ENCODE assay signal across 9 cellular contexts in genomic region chr4:82562553-82562854, GRCh38. TPM values are rescaled to one million over a fixed set of nuclear protein-coding genes. Genes with fewer than 3 reads are reported as not detected.
DNase-seq lines count a peak whose midpoint lies in the region; FAIRE-seq and TF ChIP-seq lines count a peak whose summit lies in the region.
"Had no signal": no experiment of that assay in that cellular context is flagged by ENCODE, and none has a peak within 500 bp of the region (broad histone marks: within the 10 kb centered on the region; RNA-seq: fewer than 3 reads in every experiment).

No MANE protein-coding gene starts in this region.

- H4K20me1 ChIP-seq in H1 (replicated peaks in 1 of 2; ENCODE audit: control insufficient read depth in 1 of 2, insufficient read depth in 2 of 2, low read length in 2 of 2) (no peaks in the 10 kb centered on the region), neural progenitor cell (ENCODE audit: low read depth) (peaks cover 5% of the 10 kb centered on the region), MM.1S (ENCODE audit: insufficient read depth, low read length) (no peaks in the 10 kb centered on the region)

- H4K8ac ChIP-seq in H1 (ENCODE audit: extremely low read depth, insufficient read depth, low read length), result no peak overlapping the region

- no peaks in the 10 kb centered on the region for H3K9me3 Mint-ChIP-seq in neural progenitor cell

- H2AFZ ChIP-seq in H1 (ENCODE audit: low read length) (no peak overlapping the region), neural progenitor cell (replicated peaks) (no peak overlapping the region), MM.1S (ENCODE audit: low read length) (no peak overlapping the region)

- TF ChIP-seq POLR2A in H1 (IDR thresholded peaks at IDR 0.05; ENCODE audit: control extremely low read depth in 1 of 2, low read depth in 2 of 2, low read length in 2 of 2), result no peak

- peaks cover 5% of the 10 kb centered on the region; the same call in 1 of the 2 replicates for H3K23me2 ChIP-seq in H1 (ENCODE audit: low read depth, low read length)

- CTCF ChIA-PET in H1 (lab: Charles Lee; ENCODE audit: partially characterized antibody), result interaction anchor here (0.8 to 1.7 kb wide), 5 partner anchors 8 to 87 kb away, joined by 3 to 4 read pairs (median 3); no protein-coding TSS in a partner anchor

- H3K9me3 ChIP-seq in H1 (ENCODE audit: insufficient read depth in 2 of 2, low read depth in 1 of 2, low read length in 1 of 2) (no peaks in the 10 kb centered on the region), neural progenitor cell (ENCODE audit: low read depth) (no peaks in the 10 kb centered on the region), MM.1S (replicated peaks; ENCODE audit: insufficient read depth, low read length) (no peaks in the 10 kb centered on the region)

- H2BK12ac ChIP-seq in H1 (ENCODE audit: low read depth, low read length), result no peak overlapping the region

- H3K14ac ChIP-seq in H1 (ENCODE audit: insufficient read length), result no peak overlapping the region

- peak; percentile 11 for TF ChIP-seq CTCF in GM06990 (IDR thresholded peaks at IDR 0.05; ENCODE audit: insufficient read depth, low read length, poor library complexity, severe bottlenecking)
- TF ChIP-seq CTCF in H1 (IDR thresholded peaks at IDR 0.05; ENCODE audit: control extremely low read depth in 1 of 3, insufficient read depth in 1 of 3, low read depth in 1 of 3, low read length in 3 of 3), result no peak
- no peak for TF ChIP-seq CTCF in neural progenitor cell (IDR thresholded peaks at IDR 0.05)
- TF ChIP-seq CTCF in MM.1S (IDR thresholded peaks at IDR 0.05; ENCODE audit: low read length), result no peak

- no peak overlapping the region for H2BK5ac ChIP-seq in H1 (ENCODE audit: low read depth, low read length)

- peak overlapping the region; percentile 92 for H3K4me3 Mint-ChIP-seq in neural progenitor cell

- H2BK120ac ChIP-seq in H1 (replicated peaks; ENCODE audit: low read depth, low read length), result no peak overlapping the region

- H3K9me2 ChIP-seq in MM.1S (replicated peaks; ENCODE audit: insufficient read depth, low read length), result no peaks in the 10 kb centered on the region

- peaks cover 0 to 6% (median 4%) of the 10 kb centered on the region in 4 experiments; a peak in 6 of 7 replicates for H3K4me1 ChIP-seq in H1 (replicated peaks in 1 of 4; ENCODE audit: control insufficient read depth in 3 of 4, insufficient read depth in 4 of 4, low read length in 3 of 4)
- peaks cover 13% of the 10 kb centered on the region for H3K4me1 ChIP-seq in neural progenitor cell
- H3K4me1 ChIP-seq in MM.1S (ENCODE audit: low read length), result no peaks in the 10 kb centered on the region

- peaks cover 28% of the 10 kb centered on the region for H3F3A ChIP-seq in neural progenitor cell (ENCODE audit: low read depth)
- H3F3A ChIP-seq in MM.1S (ENCODE audit: insufficient read depth, low read length), result no peaks in the 10 kb centered on the region

- H3K79me1 ChIP-seq in H1 (ENCODE audit: low read depth, low read length), result no peaks in the 10 kb centered on the region

- peak in 1 of 2 experiments; percentile 17; a peak in 1 of 4 replicates for TF ChIP-seq RAD21 in H1 (IDR thresholded peaks at IDR 0.05 in 1 of 2, conservative IDR thresholded peaks at IDR 0.05 in 1 of 2; ENCODE audit: low read depth in 2 of 2, low read length in 2 of 2)

- H3K27ac ChIP-seq in H1 (ENCODE audit: low read depth, low read length) (no peak overlapping the region), neural progenitor cell (no peak overlapping the region), MM.1S (ENCODE audit: low read length) (no peak overlapping the region)

- no peak overlapping the region for H3K56ac ChIP-seq in H1 (replicated peaks; ENCODE audit: insufficient read length, low read depth, low read length)

- H4K91ac ChIP-seq in H1 (replicated peaks; ENCODE audit: insufficient read length, low read length), result no peak overlapping the region

- no peaks in the 10 kb centered on the region for H3K79me2 ChIP-seq in H1 (ENCODE audit: control insufficient read depth in 1 of 2, insufficient read depth in 2 of 2, low read length in 2 of 2)
- no peaks in the 10 kb centered on the region for H3K79me2 ChIP-seq in neural progenitor cell (ENCODE audit: low read depth)
- H3K79me2 ChIP-seq in MM.1S (ENCODE audit: low read length), result no peaks in the 10 kb centered on the region

- FAIRE-seq in H1 (lab: Jason Lieb, UNC), result no peak

- H4K5ac ChIP-seq in H1 (ENCODE audit: insufficient read length, low read depth, low read length), result no peak overlapping the region

- H3K36me3 Mint-ChIP-seq in neural progenitor cell, result peaks cover 2% of the 10 kb centered on the region

- H3K27me3 ChIP-seq in GM06990 (replicated peaks; ENCODE audit: control insufficient read depth, insufficient read depth, low read length) (peaks cover 4% of the 10 kb centered on the region; the same call in 1 of the 2 replicates), H1 (replicated peaks in 1 of 4; ENCODE audit: control insufficient read depth in 3 of 4, extremely low read depth in 1 of 4, insufficient read depth in 3 of 4, low read length in 3 of 4) (peaks cover 0 to 9% (median 7%) of the 10 kb centered on the region in 4 experiments; a peak in 3 of 7 replicates), neural progenitor cell (peaks cover 24% of the 10 kb centered on the region), MM.1S (replicated peaks; ENCODE audit: insufficient read depth, low read length) (peaks cover 3% of the 10 kb centered on the region; the same call in 1 of the 2 replicates)

- H3K27ac Mint-ChIP-seq in neural progenitor cell, result peak overlapping the region; percentile 58

- H2BK20ac ChIP-seq in H1 (ENCODE audit: low read length), result no peak overlapping the region

- H3K9ac ChIP-seq in H1 (replicated peaks in 1 of 4; ENCODE audit: extremely low read depth in 1 of 4, low read depth in 3 of 4, low read length in 3 of 4) (no peak overlapping the region; a peak in 1 of 7 replicates), neural progenitor cell (no peak overlapping the region), MM.1S (ENCODE audit: low read length) (no peak overlapping the region)

- H3K23ac ChIP-seq in H1 (ENCODE audit: insufficient read length), result no peak overlapping the region

- no peak overlapping the region for H3K4ac ChIP-seq in H1 (replicated peaks; ENCODE audit: insufficient read length, low read depth, low read length)

- 75% methylated on average over 5 of the region's 5 CpGs; no CpG with 5 or more reads in 1 of the 2 experiments for WGBS in H1 (ENCODE audit: extremely low coverage in 1 of 2, insufficient coverage in 1 of 2, insufficient read length in 1 of 2, insufficient replicate concordance in 2 of 2, low coverage in 1 of 2, low lambda C conversion rate in 2 of 2, missing lambda C conversion rate in 1 of 2), 2 experiments

- no peak overlapping the region for H3K18ac ChIP-seq in H1 (ENCODE audit: extremely low read depth, low read length)

- DNase-seq in GM06990 (ENCODE audit: extremely low read depth, insufficient read length), result no peak
- DNase-seq in NCI-H146 treated with DMSO at 0.1 percent for 48 hours (lab: John Stamatoyannopoulos, UW; ENCODE audit: unreplicated experiment), result peak; percentile 7
- DNase-seq in H1 (ENCODE audit: low read depth in 1 of 2, low spot score in 2 of 2), result no peak
- DNase-seq in neural progenitor cell (ENCODE audit: low spot score), result no peak
- no peak for DNase-seq in MM.1S
- DNase-seq in SW480 (ENCODE audit: low spot score), result no peak
- DNase-seq in ecto neural progenitor cell (ENCODE audit: low spot score), result no peak
- DNase-seq: activated CD4-positive, alpha-beta T cell treated with anti-CD3 and anti-CD28 coated beads for 1 hour; effector CD8-positive, alpha-beta T cell had no signal

- no peak overlapping the region for H2AK5ac ChIP-seq in H1 (ENCODE audit: low read depth, low read length)

- peak overlapping the region; percentile 82 to 89 for H3K4me2 ChIP-seq in H1 (ENCODE audit: insufficient read depth in 1 of 2, low read depth in 2 of 2, low read length in 2 of 2)
- H3K4me2 ChIP-seq in neural progenitor cell, result peak overlapping the region; percentile 75
- H3K4me2 ChIP-seq in MM.1S (ENCODE audit: low read depth, low read length), result no peak overlapping the region

- TF ChIP-seq EP300 in H1 (IDR thresholded peaks at IDR 0.05; ENCODE audit: borderline replicate concordance in 1 of 2, low read depth in 2 of 2, low read length in 2 of 2), result no peak

- peaks cover 20% of the 10 kb centered on the region for H3K27me3 Mint-ChIP-seq in neural progenitor cell (ENCODE audit: insufficient read depth, low read depth)

- peaks cover 23% of the 10 kb centered on the region for H3K4me1 Mint-ChIP-seq in neural progenitor cell

- no peak overlapping the region for H2BK15ac ChIP-seq in H1 (ENCODE audit: low read length)

- POLR2A ChIA-PET in H1 (lab: Charles Lee; ENCODE audit: partially characterized antibody), result interaction anchor here (0.9 to 1.9 kb wide), 2 partner anchors 133 to 188 kb away, joined by 4 to 5 read pairs; no protein-coding TSS in a partner anchor

- H3K4me3 ChIP-seq in GM06990 (replicated peaks; ENCODE audit: low read depth, low read length) (no peak overlapping the region), H1 (ENCODE audit: extremely low read depth in 1 of 4, insufficient read depth in 2 of 4, low read depth in 3 of 4, low read length in 4 of 4) (peak overlapping the region; percentile 52 to 73 (median 62); a peak in 7 of 8 replicates), neural progenitor cell (peak overlapping the region; percentile 59), MM.1S (ENCODE audit: low read length) (no peak overlapping the region)

- H3K36me3 ChIP-seq in GM06990 (ENCODE audit: control insufficient read depth, insufficient read depth, low read length) (no peaks in the 10 kb centered on the region), H1 (ENCODE audit: control insufficient read depth in 2 of 4, insufficient read depth in 4 of 4, low read length in 3 of 4) (no peaks in the 10 kb centered on the region), neural progenitor cell (no peaks in the 10 kb centered on the region), MM.1S (replicated peaks; ENCODE audit: insufficient read depth, low read length) (no peaks in the 10 kb centered on the region)

TF ChIP-seq in H1, 55 proteins besides CTCF, POLR2A, EP300 and RAD21 (continues in another document):
- TF ChIP-seq FOSL1 (IDR thresholded peaks at IDR 0.05; ENCODE audit: insufficient read depth, low read depth, low read length) (no peak), SUZ12 (IDR thresholded peaks at IDR 0.05; ENCODE audit: low read length) (no peak), SIX5 (IDR thresholded peaks at IDR 0.05; ENCODE audit: low read depth, low read length) (no peak), BACH1 (IDR thresholded peaks at IDR 0.05; ENCODE audit: low read length) (no peak)

RNA-seq across cellular contexts. Expression of gene TMEM150C, which starts 0.7 kb away (rescaled TPM):
- total RNA-seq in H1 (2021; fragmentation: NEBNext Ultra II Directional; extraction: Animal tissue kit (Norgen Biotek cat#: 25700)), result 1.7 and 1.9 TPM in 2 replicates
- polyA plus RNA-seq in H1 (2011; rRNA removed), result 1.2 and 1.5 TPM in 2 replicates
- polyA plus RNA-seq in H1 (2011; cell fraction: cytosol; rRNA removed), result 1.8 TPM
- 0.64 TPM for polyA plus RNA-seq in H1 (2011; cell fraction: nucleus; rRNA removed)
- polyA plus RNA-seq in H1 (2012, experiment 1 of 2), result 2.0 to 2.7 TPM (median 2.5 TPM) in 4 replicates
- 0.43 TPM for polyA plus RNA-seq in H1 (2012, experiment 2 of 2)
- polyA plus RNA-seq in H1 (2013, experiment 1 of 2), result 2.6 TPM
- 2.7 TPM for polyA plus RNA-seq in H1 (2013, experiment 2 of 2)
- polyA minus RNA-seq in H1 (2011; rRNA and poly(A)+ RNA removed), result 1.9 and 3.8 TPM in 2 replicates
- 2.2 TPM for polyA minus RNA-seq in H1 (2011; cell fraction: cytosol; rRNA and poly(A)+ RNA removed)
- polyA minus RNA-seq in H1 (2011; cell fraction: nucleus; rRNA and poly(A)+ RNA removed), result 0.50 TPM
- 3.8 and 5.7 TPM in 2 replicates for total RNA-seq in neural progenitor cell (ENCODE audit: low replicate concordance)

Comparison
In these comparisons a context has a peak if more than half of its experiments do, and no peak if none do; other contexts are left out.
1. H3K4me3 ChIP-seq: peak in H1 (4 of 4) and neural progenitor cell (single experiment); none in GM06990 (single experiment) and MM.1S (single experiment).